Comparison of ENCODE assay signal across 8 cellular contexts in the genomic region with DNA sequence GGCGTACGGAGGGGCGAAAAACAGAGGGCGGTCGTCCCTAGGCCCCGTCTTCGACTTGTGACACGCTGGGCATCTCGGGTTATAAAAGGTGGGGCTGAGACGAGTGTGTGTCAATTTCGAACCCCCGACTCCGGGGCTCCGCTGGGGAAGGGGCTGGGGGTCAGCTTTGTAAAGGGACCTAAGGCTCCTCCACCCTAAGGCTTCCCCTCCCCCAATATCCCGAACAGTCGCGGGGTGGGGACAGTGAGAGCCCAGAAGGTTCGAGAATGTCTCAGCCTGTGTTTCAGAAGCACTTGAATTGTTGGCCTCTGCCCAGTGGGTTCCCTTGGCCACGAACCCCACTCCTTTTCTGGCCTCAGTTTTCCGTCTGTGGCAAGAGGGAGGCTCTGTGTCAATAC. TPM values are rescaled to one million over a fixed set of nuclear protein-coding genes. Genes with fewer than 3 reads are reported as not detected.
DNase-seq lines count a peak whose midpoint lies in the region; ATAC-seq, FAIRE-seq and TF ChIP-seq lines count a peak whose summit lies in the region.

No MANE protein-coding gene starts in this region.

- TF ChIP-seq CTCF in C4-2B (conservative IDR thresholded peaks at IDR 0.05) (no peak), astrocyte of the spinal cord (IDR thresholded peaks at IDR 0.05; ENCODE audit: low read depth, low read length) (no peak)

- peak overlapping the region; percentile 86 to 97 (median 96) for H3K4me3 Mint-ChIP-seq in IgD-negative memory B cell

- no peak for ATAC-seq in GM19035 (IDR thresholded peaks at IDR 0.05; ENCODE audit: unreplicated experiment)

- 0% methylated on average over 20 of the region's 20 CpGs for WGBS in small intestine, 3 donors

- H3K36me3 Mint-ChIP-seq in IgD-negative memory B cell = peaks cover 2% of the 10 kb centered on the region

- H3K4me3 ChIP-seq in astrocyte of the spinal cord (ENCODE audit: low read depth, low read length) (peak overlapping the region; percentile 95), iPS-20b (ENCODE audit: low read length) (peak overlapping the region; percentile 90), small intestine (ENCODE audit: low read depth in 1 of 2, low read length in 2 of 2) (peak overlapping the region; percentile 76 to 99)

- H3K9ac ChIP-seq in iPS-20b (ENCODE audit: low read depth, low read length) = peak overlapping the region; percentile 94

- peak overlapping the region; percentile 57 to 96 (median 95) for H3K27ac Mint-ChIP-seq in IgD-negative memory B cell

- H3K27me3 ChIP-seq in iPS-20b (ENCODE audit: insufficient read depth, low read length) (no peaks in the 10 kb centered on the region), small intestine (ENCODE audit: control insufficient read depth in 2 of 2, insufficient read depth in 2 of 2, low read length in 2 of 2) (no peaks in the 10 kb centered on the region)

- FAIRE-seq in small intestine (lab: Jason Lieb, UNC) = no peak

- peaks cover 38% of the 10 kb centered on the region for H3K36me3 ChIP-seq in iPS-20b (ENCODE audit: insufficient read depth, low read depth, low read length)
- peaks cover 0 to 7% of the 10 kb centered on the region in 2 donors for H3K36me3 ChIP-seq in small intestine (ENCODE audit: control insufficient read depth in 2 of 2, insufficient read depth in 2 of 2, low read length in 2 of 2)

- no peaks in the 10 kb centered on the region for H3K9me3 Mint-ChIP-seq in IgD-negative memory B cell

- H3K4me1 ChIP-seq in iPS-20b (ENCODE audit: insufficient read depth, low read length) (no peaks in the 10 kb centered on the region), small intestine (ENCODE audit: control insufficient read depth in 2 of 2, insufficient read depth in 1 of 2, low read depth in 1 of 2, low read length in 1 of 2) (no peaks in the 10 kb centered on the region)

- no peaks in the 10 kb centered on the region for H3K9me3 ChIP-seq in iPS-20b (ENCODE audit: insufficient read depth, low read depth, low read length)
- H3K9me3 ChIP-seq in small intestine (ENCODE audit: control insufficient read depth, low read depth) = no peaks in the 10 kb centered on the region

- H3K27ac ChIP-seq in C4-2B (peak overlapping the region; percentile 92), iPS-20b (ENCODE audit: low read length) (peak overlapping the region; percentile 87), small intestine (ENCODE audit: low read depth in 1 of 2, low read length in 1 of 2) (peak overlapping the region; percentile 85 to 97)

- H3K4me1 Mint-ChIP-seq in IgD-negative memory B cell = peaks cover 8 to 16% (median 9%) of the 10 kb centered on the region in 3 donors

- in situ Hi-C loops in astrocyte of the spinal cord (cut with HindIII; ENCODE audit: low sequenced_read_pairs) = no loop called here

- peak; percentile 14 for DNase-seq in astrocyte of the spinal cord (ENCODE audit: low read depth, low spot score)
- DNase-seq in small intestine = peak; percentile 36
- DNase-seq in NCI-H510A treated with DMSO at 0.1 percent for 48 hours (lab: John Stamatoyannopoulos, UW) = no peak
- DNase-seq in DMS153 treated with DMSO at 0.1 percent for 48 hours (lab: John Stamatoyannopoulos, UW; ENCODE audit: unreplicated experiment) = no peak

- H3K27me3 Mint-ChIP-seq in IgD-negative memory B cell = no peaks in the 10 kb centered on the region

RNA-seq across cellular contexts. Expression of a gene that starts 0.5 kb away (rescaled TPM):
- polyA plus RNA-seq in IgD-negative memory B cell = 210 TPM
- polyA plus RNA-seq in small intestine = 100 to 1,000 TPM; 322 to 434 (median 379) TPM

RNA-seq across cellular contexts. Expression of a gene that starts 25.4 kb away (rescaled TPM):
- polyA plus RNA-seq in IgD-negative memory B cell (not detected), small intestine (not detected)

RNA-seq across cellular contexts. Expression of a gene that starts 33.6 kb away (rescaled TPM):
- polyA plus RNA-seq in IgD-negative memory B cell (304 TPM), small intestine (100 to 1,000 TPM; 290 to 621 (median 552) TPM)

RNA-seq across cellular contexts. Expression of a gene that starts 42.8 kb away (rescaled TPM):
- polyA plus RNA-seq in IgD-negative memory B cell (not detected), small intestine (not detected)

Comparison
In these comparisons a context has a peak if more than half of its experiments do, and no peak if none do; other contexts are left out.
1. DNase-seq: peak in astrocyte of the spinal cord (single experiment) and small intestine (single experiment); none in NCI-H510A treated with DMSO at 0.1 percent for 48 hours (single experiment) and DMS153 treated with DMSO at 0.1 percent for 48 hours (single experiment).
2. Peak in every context shown above with its lines, with median percentiles within 50 percentile points of each other: H3K27ac ChIP-seq and H3K4me3 ChIP-seq.